Comparison of ENCODE assay signal across 2 cellular contexts in the genomic region with DNA sequence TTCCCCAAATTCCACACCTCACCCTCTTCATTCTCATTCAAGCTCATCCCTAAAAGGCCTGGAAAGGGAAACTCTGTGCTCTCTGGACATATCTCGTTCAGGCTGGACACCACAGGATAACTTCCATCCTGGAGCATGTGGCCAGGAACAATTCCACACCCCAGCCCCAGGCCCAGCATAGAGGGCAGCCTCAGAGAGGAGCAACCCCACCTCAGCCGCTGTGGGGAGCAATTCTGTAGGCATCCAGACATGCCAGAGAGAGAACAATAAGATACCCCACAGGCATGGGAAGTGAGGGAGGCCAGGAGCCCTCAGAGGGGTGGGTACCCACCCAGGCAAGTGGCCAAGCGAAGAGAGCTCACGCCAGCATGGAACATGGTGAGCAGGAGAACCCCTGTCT.
TF ChIP-seq lines count a peak whose summit lies in the region.

No MANE protein-coding gene starts in this region.

TF ChIP-seq in GM23338, 12 proteins besides CTCF, POLR2A, EP300 and RAD21 (continued from another document):
- no peak for TF ChIP-seq REST (IDR thresholded peaks at IDR 0.05; ENCODE audit: unreplicated experiment)
- TF ChIP-seq EZH2 (IDR thresholded peaks at IDR 0.05; ENCODE audit: low read depth, unreplicated experiment): no peak
- no peak for TF ChIP-seq ZNF462 (CRISPR knock-in tag; IDR thresholded peaks at IDR 0.05)
- no peak for TF ChIP-seq ZNF331 (CRISPR knock-in tag; IDR thresholded peaks at IDR 0.05; ENCODE audit: low read depth)

TF ChIP-seq in WTC11, 78 proteins besides CTCF, POLR2A, EP300 and RAD21 (continued from another document):
- TF ChIP-seq AFF4 (CRISPR knock-in tag; IDR thresholded peaks at IDR 0.05; ENCODE audit: borderline replicate concordance) (no peak), ZNF512 (CRISPR knock-in tag; IDR thresholded peaks at IDR 0.05; ENCODE audit: borderline replicate concordance) (no peak), JUN (CRISPR knock-in tag; IDR thresholded peaks at IDR 0.05) (no peak), KAT7 (CRISPR knock-in tag; IDR thresholded peaks at IDR 0.05; ENCODE audit: borderline replicate concordance) (no peak)
- TF ChIP-seq, protein P1, sequence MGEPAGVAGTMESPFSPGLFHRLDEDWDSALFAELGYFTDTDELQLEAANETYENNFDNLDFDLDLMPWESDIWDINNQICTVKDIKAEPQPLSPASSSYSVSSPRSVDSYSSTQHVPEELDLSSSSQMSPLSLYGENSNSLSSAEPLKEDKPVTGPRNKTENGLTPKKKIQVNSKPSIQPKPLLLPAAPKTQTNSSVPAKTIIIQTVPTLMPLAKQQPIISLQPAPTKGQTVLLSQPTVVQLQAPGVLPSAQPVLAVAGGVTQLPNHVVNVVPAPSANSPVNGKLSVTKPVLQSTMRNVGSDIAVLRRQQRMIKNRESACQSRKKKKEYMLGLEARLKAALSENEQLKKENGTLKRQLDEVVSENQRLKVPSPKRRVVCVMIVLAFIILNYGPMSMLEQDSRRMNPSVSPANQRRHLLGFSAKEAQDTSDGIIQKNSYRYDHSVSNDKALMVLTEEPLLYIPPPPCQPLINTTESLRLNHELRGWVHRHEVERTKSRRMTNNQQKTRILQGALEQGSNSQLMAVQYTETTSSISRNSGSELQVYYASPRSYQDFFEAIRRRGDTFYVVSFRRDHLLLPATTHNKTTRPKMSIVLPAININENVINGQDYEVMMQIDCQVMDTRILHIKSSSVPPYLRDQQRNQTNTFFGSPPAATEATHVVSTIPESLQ (CRISPR knock-in tag; IDR thresholded peaks at IDR 0.05): no peak
- TF ChIP-seq, protein P2, sequence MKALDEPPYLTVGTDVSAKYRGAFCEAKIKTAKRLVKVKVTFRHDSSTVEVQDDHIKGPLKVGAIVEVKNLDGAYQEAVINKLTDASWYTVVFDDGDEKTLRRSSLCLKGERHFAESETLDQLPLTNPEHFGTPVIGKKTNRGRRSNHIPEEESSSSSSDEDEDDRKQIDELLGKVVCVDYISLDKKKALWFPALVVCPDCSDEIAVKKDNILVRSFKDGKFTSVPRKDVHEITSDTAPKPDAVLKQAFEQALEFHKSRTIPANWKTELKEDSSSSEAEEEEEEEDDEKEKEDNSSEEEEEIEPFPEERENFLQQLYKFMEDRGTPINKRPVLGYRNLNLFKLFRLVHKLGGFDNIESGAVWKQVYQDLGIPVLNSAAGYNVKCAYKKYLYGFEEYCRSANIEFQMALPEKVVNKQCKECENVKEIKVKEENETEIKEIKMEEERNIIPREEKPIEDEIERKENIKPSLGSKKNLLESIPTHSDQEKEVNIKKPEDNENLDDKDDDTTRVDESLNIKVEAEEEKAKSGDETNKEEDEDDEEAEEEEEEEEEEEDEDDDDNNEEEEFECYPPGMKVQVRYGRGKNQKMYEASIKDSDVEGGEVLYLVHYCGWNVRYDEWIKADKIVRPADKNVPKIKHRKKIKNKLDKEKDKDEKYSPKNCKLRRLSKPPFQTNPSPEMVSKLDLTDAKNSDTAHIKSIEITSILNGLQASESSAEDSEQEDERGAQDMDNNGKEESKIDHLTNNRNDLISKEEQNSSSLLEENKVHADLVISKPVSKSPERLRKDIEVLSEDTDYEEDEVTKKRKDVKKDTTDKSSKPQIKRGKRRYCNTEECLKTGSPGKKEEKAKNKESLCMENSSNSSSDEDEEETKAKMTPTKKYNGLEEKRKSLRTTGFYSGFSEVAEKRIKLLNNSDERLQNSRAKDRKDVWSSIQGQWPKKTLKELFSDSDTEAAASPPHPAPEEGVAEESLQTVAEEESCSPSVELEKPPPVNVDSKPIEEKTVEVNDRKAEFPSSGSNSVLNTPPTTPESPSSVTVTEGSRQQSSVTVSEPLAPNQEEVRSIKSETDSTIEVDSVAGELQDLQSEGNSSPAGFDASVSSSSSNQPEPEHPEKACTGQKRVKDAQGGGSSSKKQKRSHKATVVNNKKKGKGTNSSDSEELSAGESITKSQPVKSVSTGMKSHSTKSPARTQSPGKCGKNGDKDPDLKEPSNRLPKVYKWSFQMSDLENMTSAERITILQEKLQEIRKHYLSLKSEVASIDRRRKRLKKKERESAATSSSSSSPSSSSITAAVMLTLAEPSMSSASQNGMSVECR (CRISPR knock-in tag; IDR thresholded peaks at IDR 0.05; ENCODE audit: borderline replicate concordance): no peak
- TF ChIP-seq, protein P3, sequence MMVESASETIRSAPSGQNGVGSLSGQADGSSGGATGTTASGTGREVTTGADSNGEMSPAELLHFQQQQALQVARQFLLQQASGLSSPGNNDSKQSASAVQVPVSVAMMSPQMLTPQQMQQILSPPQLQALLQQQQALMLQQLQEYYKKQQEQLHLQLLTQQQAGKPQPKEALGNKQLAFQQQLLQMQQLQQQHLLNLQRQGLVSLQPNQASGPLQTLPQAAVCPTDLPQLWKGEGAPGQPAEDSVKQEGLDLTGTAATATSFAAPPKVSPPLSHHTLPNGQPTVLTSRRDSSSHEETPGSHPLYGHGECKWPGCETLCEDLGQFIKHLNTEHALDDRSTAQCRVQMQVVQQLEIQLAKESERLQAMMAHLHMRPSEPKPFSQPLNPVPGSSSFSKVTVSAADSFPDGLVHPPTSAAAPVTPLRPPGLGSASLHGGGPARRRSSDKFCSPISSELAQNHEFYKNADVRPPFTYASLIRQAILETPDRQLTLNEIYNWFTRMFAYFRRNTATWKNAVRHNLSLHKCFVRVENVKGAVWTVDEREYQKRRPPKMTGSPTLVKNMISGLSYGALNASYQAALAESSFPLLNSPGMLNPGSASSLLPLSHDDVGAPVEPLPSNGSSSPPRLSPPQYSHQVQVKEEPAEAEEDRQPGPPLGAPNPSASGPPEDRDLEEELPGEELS (CRISPR knock-in tag; IDR thresholded peaks at IDR 0.05): no peak
- TF ChIP-seq, protein P4, sequence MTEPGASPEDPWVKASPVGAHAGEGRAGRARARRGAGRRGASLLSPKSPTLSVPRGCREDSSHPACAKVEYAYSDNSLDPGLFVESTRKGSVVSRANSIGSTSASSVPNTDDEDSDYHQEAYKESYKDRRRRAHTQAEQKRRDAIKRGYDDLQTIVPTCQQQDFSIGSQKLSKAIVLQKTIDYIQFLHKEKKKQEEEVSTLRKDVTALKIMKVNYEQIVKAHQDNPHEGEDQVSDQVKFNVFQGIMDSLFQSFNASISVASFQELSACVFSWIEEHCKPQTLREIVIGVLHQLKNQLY (CRISPR knock-in tag; IDR thresholded peaks at IDR 0.05): no peak
